In the genomic region with DNA sequence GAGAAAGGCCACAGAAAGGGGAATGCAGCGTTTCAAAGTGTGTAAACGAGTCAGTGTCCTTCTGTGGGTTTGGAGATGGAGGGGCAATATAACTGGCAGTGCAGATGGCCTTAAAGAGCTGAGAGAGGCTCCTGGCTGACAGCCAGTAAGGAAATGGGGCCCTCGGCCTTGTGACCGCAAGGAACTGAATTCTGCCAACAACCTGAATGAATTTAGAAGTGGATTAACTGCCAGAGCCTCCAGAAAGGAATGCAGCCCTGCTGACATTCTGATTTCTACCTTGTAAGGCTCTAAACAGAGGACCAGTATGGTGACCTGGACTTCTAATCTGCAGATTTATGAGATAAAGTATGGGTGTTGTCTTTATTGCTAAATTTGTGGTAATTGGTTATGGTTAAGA, we compare ENCODE assay signal across 9 cellular contexts.
DNase-seq lines count a peak whose midpoint lies in the region; ATAC-seq and TF ChIP-seq lines count a peak whose summit lies in the region.
"Had no signal": no experiment of that assay in that cellular context is flagged by ENCODE, and none has a peak within 500 bp of the region (broad histone marks: within the 10 kb centered on the region; RNA-seq: fewer than 3 reads in every experiment).

No MANE protein-coding gene starts in this region.

- no peak overlapping the region for H3K27ac Mint-ChIP-seq in nephron progenitor cell
- H3K27ac Mint-ChIP-seq: stimulated activated effector memory CD8-positive, alpha-beta T cell treated with anti-CD3 and anti-CD28 coated beads, Interleukin-12 subunit alpha, Interleukin-12 subunit beta, amount 100 ng/mL, for 72 hours had no signal

- no peak overlapping the region for H3K4me3 Mint-ChIP-seq in nephron progenitor cell
- H3K4me3 Mint-ChIP-seq: stimulated activated effector memory CD8-positive, alpha-beta T cell treated with anti-CD3 and anti-CD28 coated beads, Interleukin-12 subunit alpha, Interleukin-12 subunit beta, amount 100 ng/mL, for 72 hours had no signal

- H3K4me1 Mint-ChIP-seq in nephron progenitor cell, result peaks cover 17% of the 10 kb centered on the region
- H3K4me1 Mint-ChIP-seq: stimulated activated effector memory CD8-positive, alpha-beta T cell treated with anti-CD3 and anti-CD28 coated beads, Interleukin-12 subunit alpha, Interleukin-12 subunit beta, amount 100 ng/mL, for 72 hours had no signal

- H3K36me3 Mint-ChIP-seq in nephron progenitor cell (ENCODE audit: low read depth), result no peaks in the 10 kb centered on the region
- H3K36me3 Mint-ChIP-seq: stimulated activated effector memory CD8-positive, alpha-beta T cell treated with anti-CD3 and anti-CD28 coated beads, Interleukin-12 subunit alpha, Interleukin-12 subunit beta, amount 100 ng/mL, for 72 hours had no signal

- ATAC-seq in HG02970 (IDR thresholded peaks at IDR 0.05; ENCODE audit: low FRiP score, unreplicated experiment) (no peak), GM21737 (IDR thresholded peaks at IDR 0.05; ENCODE audit: unreplicated experiment) (no peak)
- ATAC-seq: stimulated activated effector memory CD8-positive, alpha-beta T cell treated with anti-CD3 and anti-CD28 coated beads, Interleukin-12 subunit alpha, Interleukin-12 subunit beta, amount 100 ng/mL, for 72 hours had no signal

- no peaks in the 10 kb centered on the region for H3K9me3 Mint-ChIP-seq in nephron progenitor cell
- H3K9me3 Mint-ChIP-seq: stimulated activated effector memory CD8-positive, alpha-beta T cell treated with anti-CD3 and anti-CD28 coated beads, Interleukin-12 subunit alpha, Interleukin-12 subunit beta, amount 100 ng/mL, for 72 hours had no signal

- no peak for TF ChIP-seq CTCF in GM12865 (IDR thresholded peaks at IDR 0.05; ENCODE audit: insufficient read depth, low read depth, low read length, missing control alignments)
- TF ChIP-seq CTCF in nephron progenitor cell (IDR thresholded peaks at IDR 0.05), result no peak

- no peak overlapping the region for H3K4me3 ChIP-seq in GM12865 (ENCODE audit: low read depth, low read length)

- peaks cover 6% of the 10 kb centered on the region for H3K27me3 Mint-ChIP-seq in nephron progenitor cell (ENCODE audit: low read depth, poor library complexity)

- DNase-seq in GM12865 (ENCODE audit: low read depth) (peak; percentile 36), KG1 (lab: John Stamatoyannopoulos, UW) (peak; percentile 63), astrocyte of the hippocampus (ENCODE audit: low read depth, low spot score) (peak; percentile 94), nephron progenitor cell (peak; percentile 5), NCI-H2107 treated with DMSO at 0.1 percent for 48 hours (lab: John Stamatoyannopoulos, UW; ENCODE audit: unreplicated experiment) (no peak), NCI-H748 treated with DMSO at 0.1 percent for 48 hours (lab: John Stamatoyannopoulos, UW) (no peak)

Comparison
In these comparisons a context has a peak if more than half of its experiments do, and no peak if none do; other contexts are left out.
1. DNase-seq: peak in GM12865 (single experiment), KG1 (single experiment), astrocyte of the hippocampus (single experiment) and nephron progenitor cell (single experiment); none in NCI-H2107 treated with DMSO at 0.1 percent for 48 hours (single experiment) and NCI-H748 treated with DMSO at 0.1 percent for 48 hours (single experiment).